Comparison of ENCODE assay signal across 14 cellular contexts in the genomic region with DNA sequence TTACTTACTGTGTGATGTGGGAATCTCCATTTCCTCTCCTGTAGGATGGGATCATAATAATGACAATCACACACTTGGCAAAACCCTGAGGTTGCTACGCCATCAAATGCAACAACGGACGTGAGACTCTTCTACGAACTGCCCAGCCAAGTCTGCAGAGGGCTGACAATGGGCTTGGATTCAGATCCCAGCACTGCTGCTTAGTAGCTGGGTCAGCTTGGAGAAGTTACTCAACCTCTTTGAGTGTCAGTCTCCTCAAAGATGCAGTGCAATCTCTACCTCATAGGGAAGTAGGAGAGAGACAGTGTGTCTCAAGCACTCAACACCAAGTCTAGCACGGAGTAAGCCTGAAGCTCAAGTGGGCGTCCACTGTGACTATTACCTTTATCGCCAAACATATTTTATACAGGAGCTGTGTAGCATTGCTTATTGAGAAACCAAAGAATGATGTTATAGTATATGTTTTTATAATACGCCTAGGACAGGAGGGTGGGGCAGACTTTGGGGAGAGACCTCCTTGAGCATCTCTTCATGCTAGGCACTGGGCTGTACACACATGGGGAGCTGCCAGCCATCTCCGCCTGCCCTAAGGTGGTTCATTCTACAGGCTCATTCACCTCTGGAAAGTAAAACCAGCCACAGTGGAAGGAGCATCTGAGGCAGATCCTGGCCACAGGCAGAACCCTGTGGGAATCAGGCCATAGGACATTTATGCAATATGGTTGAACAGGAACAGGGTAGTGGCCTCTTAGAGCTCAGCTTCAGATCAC.
"Had no signal": no experiment of that assay in that cellular context is flagged by ENCODE, and none has a peak within 500 bp of the region (broad histone marks: within the 10 kb centered on the region; RNA-seq: fewer than 3 reads in every experiment).

No MANE protein-coding gene starts in this region.

- H3K27me3 ChIP-seq: cardiac muscle cell, ovary, suprapubic skin had no signal

- DNase-seq: activated CD4-positive, alpha-beta T cell treated with anti-CD3 and anti-CD28 coated beads for 1 hour; activated CD4-positive, alpha-beta T cell treated with anti-CD3 and anti-CD28 coated beads, Interleukin-2, amount 50 U/mL, for 4 hours; activated effector memory CD4-positive, alpha-beta T cell treated with Interleukin-2 at 50 U/mL for 16 hours; activated naive CD4-positive, alpha-beta T cell treated with anti-CD3 and anti-CD28 coated beads, Interleukin-2, amount 50 U/mL, for 16 hours; activated T-cell treated with anti-CD3 and anti-CD28 coated beads, Interleukin-2, amount 50 U/mL, for 4 hours; kidney; ovary; T-helper 1 cell; T1000; trophoblast cell had no signal

- H3K9me3 ChIP-seq: ovary, suprapubic skin had no signal

- H3K4me3 ChIP-seq: cardiac muscle cell, ovary, suprapubic skin had no signal

- H3K27ac ChIP-seq: cardiac muscle cell, ovary, suprapubic skin had no signal

- ATAC-seq: activated T-cell treated with anti-CD3 and anti-CD28 coated beads, Interleukin-2, amount 50 U/mL, for 4 hours; esophagus mucosa; sciatic nerve had no signal

- H3K36me3 ChIP-seq: cardiac muscle cell, ovary, suprapubic skin had no signal
